8 cellular contexts compared by ENCODE assay signal in the genomic region with DNA sequence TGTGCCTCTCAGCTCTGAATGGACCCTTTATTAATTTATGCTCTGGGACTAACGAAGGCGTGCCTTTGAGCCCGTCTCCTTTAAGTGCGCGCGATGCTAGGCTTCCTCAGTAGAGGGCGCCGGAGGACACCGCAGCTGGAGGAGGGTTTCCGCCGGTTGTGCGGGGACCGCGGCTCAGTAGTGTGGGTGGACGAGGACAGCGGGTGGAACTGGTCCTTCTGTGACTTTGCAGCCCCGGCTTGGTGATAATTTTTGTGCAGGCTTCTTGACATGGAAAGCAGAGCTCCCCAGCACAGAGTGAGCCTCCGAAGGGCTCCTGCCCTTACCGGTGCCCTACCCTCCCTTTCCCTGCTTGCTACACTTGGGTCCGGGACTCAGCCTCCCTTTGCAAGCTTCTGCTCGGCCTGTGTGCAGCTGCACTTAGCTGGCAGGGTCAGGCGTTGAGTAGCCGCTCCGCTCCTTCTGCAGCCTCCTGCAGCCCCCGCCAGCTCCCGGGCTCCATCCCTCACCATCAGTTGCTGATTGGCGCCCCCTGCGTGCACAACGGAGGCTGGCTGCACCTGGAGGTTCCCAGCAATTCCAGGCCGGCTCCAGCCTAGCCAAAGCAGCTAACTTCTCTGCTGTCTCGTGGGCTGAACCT. TPM values are rescaled to one million over a fixed set of nuclear protein-coding genes. Genes with fewer than 3 reads are reported as not detected.
DNase-seq lines count a peak whose midpoint lies in the region; ATAC-seq and TF ChIP-seq lines count a peak whose summit lies in the region.

No MANE protein-coding gene starts in this region.

- H3K27me3 ChIP-seq in H7 (ENCODE audit: control insufficient read depth, insufficient read depth, low read length) (no peaks in the 10 kb centered on the region), osteoblast (ENCODE audit: insufficient read depth, low read length) (no peaks in the 10 kb centered on the region), testis (no peaks in the 10 kb centered on the region)

- intact Hi-C loops in Right ventricle myocardium inferior (cut with DNase I) (loop anchor here (2.0 to 10.0 kb wide), 2 partner anchors 207 to 601 kb away; no protein-coding TSS in a partner anchor), testis (cut with DNase I; ENCODE audit: low total_unique reads) (no loop called here)

- H3K9me3 ChIP-seq in osteoblast (ENCODE audit: low read depth, low read length) (no peaks in the 10 kb centered on the region), testis (no peaks in the 10 kb centered on the region)

- peak overlapping the region; percentile 85 for H3K4me3 Mint-ChIP-seq in activated naive CD8-positive, alpha-beta T cell

- peak overlapping the region; percentile 92 for H3K4me2 ChIP-seq in osteoblast (ENCODE audit: insufficient read depth, low read length)

- H3K9me3 Mint-ChIP-seq in activated naive CD8-positive, alpha-beta T cell (ENCODE audit: low read depth) = no peaks in the 10 kb centered on the region

- no peak for TF ChIP-seq POLR2A in testis (IDR thresholded peaks at IDR 0.05)

- peak; percentile 81 for TF ChIP-seq CTCF in osteoblast (IDR thresholded peaks at IDR 0.05; ENCODE audit: extremely low read depth, low read depth, low read length)
- TF ChIP-seq CTCF in testis (IDR thresholded peaks at IDR 0.05) = peak; percentile 63 to 74 (median 70)

- H3K36me3 ChIP-seq in H7 (replicated peaks; ENCODE audit: control insufficient read depth, insufficient read depth, low read length) = no peaks in the 10 kb centered on the region
- H3K36me3 ChIP-seq in osteoblast (ENCODE audit: insufficient read depth, low read length) = no peaks in the 10 kb centered on the region
- H3K36me3 ChIP-seq in testis (ENCODE audit: low read depth, missing control alignments) = no peaks in the 10 kb centered on the region

- DNase-seq in GDM1 (lab: John Stamatoyannopoulos, UW) (peak; percentile 52), H7 (peak; percentile 79), LoVo (ENCODE audit: low spot score) (peak; percentile 79), SKM-1 (lab: John Stamatoyannopoulos, UW; ENCODE audit: unreplicated experiment) (peak; percentile 62), Right ventricle myocardium inferior (ENCODE audit: missing footprints) (peak; percentile 92), osteoblast (ENCODE audit: insufficient read length, low spot score, missing footprints) (peak; percentile 81), testis (peak; percentile 92)

- H3K27ac ChIP-seq in osteoblast (ENCODE audit: low read depth, low read length) = peak overlapping the region; percentile 38
- H3K27ac ChIP-seq in testis = peak overlapping the region in 1 of 2 donors; percentile 8

- peak overlapping the region; percentile 71 for H3K4me3 ChIP-seq in H7 (ENCODE audit: insufficient read depth, low read depth, low read length)
- H3K4me3 ChIP-seq in osteoblast (ENCODE audit: insufficient read depth, low read length) = peak overlapping the region; percentile 80
- H3K4me3 ChIP-seq in testis = peak overlapping the region; percentile 33 to 55

- peak overlapping the region; percentile 96 for H2AFZ ChIP-seq in osteoblast (ENCODE audit: low read length)

- H3K36me3 Mint-ChIP-seq in activated naive CD8-positive, alpha-beta T cell = no peaks in the 10 kb centered on the region

- ATAC-seq in Right ventricle myocardium inferior = peak; percentile 94

- no peak overlapping the region for H3K27ac Mint-ChIP-seq in activated naive CD8-positive, alpha-beta T cell

- peaks cover 12% of the 10 kb centered on the region for H3K4me1 ChIP-seq in osteoblast (ENCODE audit: insufficient read depth, low read length)
- H3K4me1 ChIP-seq in testis = peaks cover 8% of the 10 kb centered on the region

- H4K20me1 ChIP-seq in osteoblast (ENCODE audit: insufficient read depth, low read length) = no peaks in the 10 kb centered on the region

- H3K4me1 Mint-ChIP-seq in activated naive CD8-positive, alpha-beta T cell (ENCODE audit: low read depth) = peaks cover 17% of the 10 kb centered on the region

- no peaks in the 10 kb centered on the region for H3K79me2 ChIP-seq in osteoblast (ENCODE audit: insufficient read depth, low read length)

- WGBS in testis, 2 donors = 1% methylated on average over 11 to 31 of the region's 31 CpGs

- no peaks in the 10 kb centered on the region for H3K27me3 Mint-ChIP-seq in activated naive CD8-positive, alpha-beta T cell

RNA-seq across cellular contexts. Expression of gene BOD1L1, which starts 26.8 kb away (rescaled TPM):
- total RNA-seq in H7 (2014; rRNA removed; shearing (Covaris generic)) = 11.4 and 25.1 TPM in 2 replicates
- total RNA-seq in Right ventricle myocardium inferior (17.8 TPM), osteoblast (27.5 and 31.8 TPM in 2 replicates), testis (100 to 1,000 TPM in 1 of 2 donors, 10 to 100 TPM in 1; 98.1 to 108 TPM)
- polyA plus RNA-seq in testis (ENCODE audit: insufficient read depth, low read depth, low replicate concordance) = 14.7 TPM
